ENCODE assay signal across 6 cellular contexts in the genomic region with DNA sequence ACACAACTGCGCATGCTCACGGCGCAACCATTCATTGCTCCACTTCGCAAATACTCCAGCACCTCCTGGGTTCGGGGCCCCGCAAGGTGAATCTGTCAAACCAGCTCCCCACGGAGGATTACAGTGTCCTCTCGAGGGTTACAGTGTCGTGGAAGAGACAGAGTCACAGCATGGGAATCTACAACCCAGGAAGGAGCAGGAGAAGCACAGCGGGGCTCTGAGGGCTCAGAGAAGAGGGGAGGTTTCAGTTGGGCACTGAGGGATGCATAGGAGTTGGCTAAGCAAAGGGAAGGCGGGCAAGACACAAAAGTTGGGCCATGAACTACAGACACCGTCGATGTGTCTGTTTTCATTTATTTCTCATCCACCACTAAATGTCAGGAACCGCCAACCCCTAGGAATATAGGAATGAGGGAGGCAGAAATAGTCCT. TPM values are rescaled to one million over a fixed set of nuclear protein-coding genes. Genes with fewer than 3 reads are reported as not detected.
A peak's percentile ranks its signal among the peaks of the same experiment; 100 is the strongest.
DNase-seq lines count a peak whose midpoint lies in the region; ATAC-seq and TF ChIP-seq lines count a peak whose summit lies in the region.

No MANE protein-coding gene starts in this region.

- peak overlapping the region; percentile 93 to 98 (median 96) for H3K4me3 Mint-ChIP-seq in CD8-positive, alpha-beta memory T cell

- no peak for ATAC-seq in GM19467 (IDR thresholded peaks at IDR 0.05; ENCODE audit: unreplicated experiment)
- ATAC-seq in esophagus mucosa = no peak

- H3K9me3 ChIP-seq in CD8-positive, alpha-beta memory T cell (ENCODE audit: low read length) = no peaks in the 10 kb centered on the region
- H3K9me3 ChIP-seq in Peyer's patch (no peaks in the 10 kb centered on the region), fibroblast of lung (ENCODE audit: control insufficient read depth, insufficient read depth, low read depth, low read length) (no peaks in the 10 kb centered on the region), stomach smooth muscle (ENCODE audit: control insufficient read depth in 2 of 2, low read length in 2 of 2) (no peaks in the 10 kb centered on the region)

- H3K4me3 ChIP-seq in CD8-positive, alpha-beta memory T cell (ENCODE audit: low read length) = peak overlapping the region; percentile 84
- peak overlapping the region; percentile 64 to 82 (median 82) for H3K4me3 ChIP-seq in Peyer's patch
- peak overlapping the region; percentile 66 to 94 (median 84) for H3K4me3 ChIP-seq in fibroblast of lung (replicated peaks in 1 of 4; ENCODE audit: control extremely low read depth in 1 of 4, insufficient read depth in 1 of 4, low read depth in 3 of 4, low read length in 4 of 4)
- H3K4me3 ChIP-seq in stomach smooth muscle (ENCODE audit: low read length in 2 of 2) = peak overlapping the region; percentile 94 to 95

- no peaks in the 10 kb centered on the region for H4K20me1 ChIP-seq in fibroblast of lung (ENCODE audit: control insufficient read depth, extremely low read depth, insufficient read depth, low read length)

- POLR2A ChIA-PET in CD8-positive, alpha-beta memory T cell (lab: Charles Lee) = interaction anchor here (2.5 kb wide), 1 partner anchor 21 kb away, joined by 13 read pairs; a partner anchor contains a TSS

- H3K79me2 ChIP-seq in fibroblast of lung (ENCODE audit: control insufficient read depth, insufficient read depth, low read length) = peaks cover 19% of the 10 kb centered on the region

- H3K27me3 Mint-ChIP-seq in CD8-positive, alpha-beta memory T cell = peaks cover 0 to 5% of the 10 kb centered on the region in 2 donors

- H2AFZ ChIP-seq in fibroblast of lung (ENCODE audit: low read length) = peak overlapping the region; percentile 90

- no peaks in the 10 kb centered on the region for H3K9me3 Mint-ChIP-seq in CD8-positive, alpha-beta memory T cell

- H3K4me1 ChIP-seq in CD8-positive, alpha-beta memory T cell (ENCODE audit: insufficient read depth, low read length) = peaks cover 24% of the 10 kb centered on the region
- peaks cover 0 to 13% (median 7%) of the 10 kb centered on the region in 4 donors for H3K4me1 ChIP-seq in Peyer's patch
- H3K4me1 ChIP-seq in fibroblast of lung (ENCODE audit: control insufficient read depth, extremely low read depth, insufficient read depth, low read length) = peaks cover 5% of the 10 kb centered on the region
- H3K4me1 ChIP-seq in stomach smooth muscle (ENCODE audit: control insufficient read depth, insufficient read depth, low read length) = peaks cover 19% of the 10 kb centered on the region

- H3K27ac Mint-ChIP-seq in CD8-positive, alpha-beta memory T cell = peak overlapping the region; percentile 97 to 100 (median 99)

- CTCF ChIA-PET in CD8-positive, alpha-beta memory T cell (lab: Charles Lee) = interaction anchor here (0.8 to 1.8 kb wide), 2 partner anchors 17 to 175 kb away, joined by 3 to 4 read pairs; no protein-coding TSS in a partner anchor

- H3K27me3 ChIP-seq in CD8-positive, alpha-beta memory T cell (ENCODE audit: insufficient read depth, low read length, poor library complexity, severe bottlenecking) = no peaks in the 10 kb centered on the region
- H3K27me3 ChIP-seq in Peyer's patch (no peaks in the 10 kb centered on the region), fibroblast of lung (ENCODE audit: control insufficient read depth, insufficient read depth, low read length) (no peaks in the 10 kb centered on the region), stomach smooth muscle (ENCODE audit: control insufficient read depth in 1 of 2, insufficient read depth in 2 of 2, low read length in 2 of 2) (no peaks in the 10 kb centered on the region)

- peak overlapping the region; percentile 100 for H3K27ac ChIP-seq in CD8-positive, alpha-beta memory T cell (ENCODE audit: low read depth, low read length)
- H3K27ac ChIP-seq in Peyer's patch = peak overlapping the region; percentile 89 to 92 (median 90)
- peak overlapping the region; percentile 94 for H3K27ac ChIP-seq in fibroblast of lung (ENCODE audit: insufficient read depth, low read length)
- H3K27ac ChIP-seq in stomach smooth muscle (ENCODE audit: low read length) = peak overlapping the region; percentile 98

- DNase-seq in CD8-positive, alpha-beta memory T cell = peak in 1 of 5 donors; percentile 49
- peak in 1 of 3 donors; percentile 81 for DNase-seq in Peyer's patch
- no peak for DNase-seq in fibroblast of lung (ENCODE audit: low read depth in 2 of 2)

- peaks cover 23 to 28% (median 26%) of the 10 kb centered on the region in 3 donors for H3K4me1 Mint-ChIP-seq in CD8-positive, alpha-beta memory T cell

- no peak for TF ChIP-seq POLR2A in Peyer's patch (IDR thresholded peaks at IDR 0.05)

- peak overlapping the region; percentile 38 for H3K4me2 ChIP-seq in fibroblast of lung (ENCODE audit: extremely low read depth, insufficient read depth, low read length)

- peaks cover 11% of the 10 kb centered on the region for H3K36me3 ChIP-seq in CD8-positive, alpha-beta memory T cell (ENCODE audit: insufficient read depth, low read length)
- H3K36me3 ChIP-seq in Peyer's patch (peaks cover 0 to 19% (median 0%) of the 10 kb centered on the region in 3 donors), fibroblast of lung (ENCODE audit: control insufficient read depth, insufficient read depth, low read length) (peaks cover 9% of the 10 kb centered on the region), stomach smooth muscle (ENCODE audit: control insufficient read depth in 2 of 2, insufficient read depth in 2 of 2, low read length in 2 of 2) (peaks cover 0 to 9% of the 10 kb centered on the region in 2 donors)

- H3K36me3 Mint-ChIP-seq in CD8-positive, alpha-beta memory T cell = peaks cover 0 to 33% (median 5%) of the 10 kb centered on the region in 3 donors

- peak overlapping the region; percentile 91 for H3K9ac ChIP-seq in fibroblast of lung (ENCODE audit: insufficient read depth, low read length)
- H3K9ac ChIP-seq in stomach smooth muscle (ENCODE audit: low read length in 2 of 2) = peak overlapping the region; percentile 95 to 98

- TF ChIP-seq CTCF in Peyer's patch (IDR thresholded peaks at IDR 0.05) (no peak), fibroblast of lung (conservative IDR thresholded peaks at IDR 0.05 in 1 of 2, IDR thresholded peaks at IDR 0.05 in 1 of 2; ENCODE audit: low read depth in 1 of 2, low read length in 2 of 2) (no peak)

RNA-seq across cellular contexts. Expression of a gene that starts 1.0 kb away (rescaled TPM):
- 10 to 100 TPM; 63.3 to 66.2 TPM for total RNA-seq in CD8-positive, alpha-beta memory T cell
- 25.2 TPM for polyA plus RNA-seq in CD8-positive, alpha-beta memory T cell
- total RNA-seq in Peyer's patch = 10 to 100 TPM; 36.3 to 97.4 (median 54.0) TPM
- total RNA-seq in fibroblast of lung = 50.4 and 52.1 TPM in 2 replicates
- 43.0 and 54.5 TPM in 2 replicates for polyA plus RNA-seq in fibroblast of lung
- 61.7 and 65.1 TPM in 2 replicates for polyA plus RNA-seq in fibroblast of lung (2012)
- polyA minus RNA-seq in fibroblast of lung (ENCODE audit: low replicate concordance) = 31.7 and 43.2 TPM in 2 replicates
- 32.6 TPM for total RNA-seq in esophagus mucosa

RNA-seq across cellular contexts. Expression of a gene that starts 18.3 kb away (rescaled TPM):
- total RNA-seq in CD8-positive, alpha-beta memory T cell = 1 to 10 TPM; 1.6 to 1.8 TPM
- polyA plus RNA-seq in CD8-positive, alpha-beta memory T cell = 0.76 TPM
- total RNA-seq in Peyer's patch (1 to 10 TPM in 3 of 4 donors, under 1 TPM in 1; 0.83 to 5.2 (median 2.2) TPM), fibroblast of lung (0.99 and 1.8 TPM in 2 replicates), esophagus mucosa (1.5 TPM)
- polyA plus RNA-seq in fibroblast of lung = 0.25 and 0.36 TPM in 2 replicates
- 0.72 and 0.74 TPM in 2 replicates for polyA plus RNA-seq in fibroblast of lung (2012)
- 0.85 and 1.3 TPM in 2 replicates for polyA minus RNA-seq in fibroblast of lung (ENCODE audit: low replicate concordance)

RNA-seq across cellular contexts. Expression of a gene that starts 21.4 kb away (rescaled TPM):
- total RNA-seq in CD8-positive, alpha-beta memory T cell = 10 to 100 TPM; 25.5 to 34.3 TPM
- 82.2 TPM for polyA plus RNA-seq in CD8-positive, alpha-beta memory T cell
- total RNA-seq in Peyer's patch (100 to 1,000 TPM in 2 of 4 donors, 10 to 100 TPM in 2; 51.2 to 121 (median 108) TPM), fibroblast of lung (26.5 and 28.9 TPM in 2 replicates), esophagus mucosa (74.8 TPM)
- polyA plus RNA-seq in fibroblast of lung = 6.3 and 9.5 TPM in 2 replicates
- 35.2 and 37.5 TPM in 2 replicates for polyA plus RNA-seq in fibroblast of lung (2012)
- polyA minus RNA-seq in fibroblast of lung (ENCODE audit: low replicate concordance) = 11.5 and 15.5 TPM in 2 replicates

RNA-seq across cellular contexts. Expression of a gene that starts 30.6 kb away (rescaled TPM):
- total RNA-seq in CD8-positive, alpha-beta memory T cell = 100 to 1,000 TPM; 456 to 459 TPM
- polyA plus RNA-seq in CD8-positive, alpha-beta memory T cell = 22.0 TPM
- 100 to 1,000 TPM in 3 of 4 donors, 10 to 100 TPM in 1; 91.2 to 162 (median 118) TPM for total RNA-seq in Peyer's patch
- 84.7 and 93.5 TPM in 2 replicates for total RNA-seq in fibroblast of lung
- 66.0 and 101 TPM in 2 replicates for polyA plus RNA-seq in fibroblast of lung
- polyA plus RNA-seq in fibroblast of lung (2012) = 190 and 249 TPM in 2 replicates
- polyA minus RNA-seq in fibroblast of lung (ENCODE audit: low replicate concordance) = 90.6 and 183 TPM in 2 replicates
- 148 TPM for total RNA-seq in esophagus mucosa

RNA-seq across cellular contexts. Expression of a gene that starts 32.7 kb away (rescaled TPM):
- 100 to 1,000 TPM; 197 to 201 TPM for total RNA-seq in CD8-positive, alpha-beta memory T cell
- polyA plus RNA-seq in CD8-positive, alpha-beta memory T cell = 175 TPM
- total RNA-seq in Peyer's patch (10 to 100 TPM; 62.9 to 79.9 (median 69.8) TPM), fibroblast of lung (39.8 and 54.7 TPM in 2 replicates), esophagus mucosa (65.4 TPM)
- 34.0 and 37.8 TPM in 2 replicates for polyA plus RNA-seq in fibroblast of lung
- 65.4 and 94.6 TPM in 2 replicates for polyA plus RNA-seq in fibroblast of lung (2012)
- polyA minus RNA-seq in fibroblast of lung (ENCODE audit: low replicate concordance) = 53.9 and 78.1 TPM in 2 replicates
